In the genomic region with DNA sequence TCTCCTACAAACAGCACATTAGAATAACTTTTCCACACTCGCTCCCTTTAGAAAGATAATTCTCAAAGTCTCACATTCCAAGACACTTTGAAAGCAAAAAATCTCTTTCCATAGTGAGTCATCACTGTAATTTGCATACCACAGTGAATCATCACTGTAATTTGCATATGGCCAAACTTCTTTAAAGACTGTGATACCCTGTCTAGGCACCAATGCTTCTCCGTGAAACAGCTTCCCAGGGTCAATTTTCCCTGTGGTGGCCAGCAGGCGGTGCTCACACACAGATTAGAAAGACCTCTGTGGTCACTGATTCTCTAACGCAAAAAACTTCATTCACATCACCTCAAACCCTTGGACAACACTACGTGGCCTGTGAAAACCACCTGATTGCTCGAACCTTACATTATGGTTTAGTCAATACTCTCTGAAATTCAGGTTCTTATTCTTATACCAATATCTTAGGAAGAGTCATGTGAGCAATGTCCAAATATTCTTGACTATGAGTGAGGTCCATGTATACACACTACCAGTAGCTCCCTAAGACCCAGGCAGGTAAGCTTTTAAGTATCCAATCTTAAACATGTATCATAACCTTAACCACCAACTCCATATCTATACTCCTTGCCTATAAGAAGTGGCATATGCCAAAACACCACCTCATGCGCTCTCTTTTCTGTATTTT, we compare ENCODE assay signal across 9 cellular contexts.
A peak's percentile ranks its signal among the peaks of the same experiment; 100 is the strongest.
DNase-seq lines count a peak whose midpoint lies in the region; TF ChIP-seq lines count a peak whose summit lies in the region.
"Had no signal": no experiment of that assay in that cellular context is flagged by ENCODE, and none has a peak within 500 bp of the region (broad histone marks: within the 10 kb centered on the region; RNA-seq: fewer than 3 reads in every experiment).

No MANE protein-coding gene starts in this region.

- H3K27me3 ChIP-seq in osteoblast (ENCODE audit: insufficient read depth, low read length) = peaks cover 1% of the 10 kb centered on the region
- H3K27me3 ChIP-seq: BLaER1 had no signal

- H4K20me1 ChIP-seq in osteoblast (ENCODE audit: insufficient read depth, low read length) = no peaks in the 10 kb centered on the region
- H4K20me1 ChIP-seq: BLaER1 had no signal

- H3K4me1 Mint-ChIP-seq in activated CD4-positive, alpha-beta memory T cell treated with anti-CD3 and anti-CD28 coated beads, Interleukin-2, amount 10 ng/mL, durations not matched to agents 7 days and 5 days = no peaks in the 10 kb centered on the region

- H3K4me3 ChIP-seq in osteoblast (ENCODE audit: insufficient read depth, low read length) = no peak overlapping the region
- H3K4me3 ChIP-seq: BLaER1 had no signal

- H3K36me3 Mint-ChIP-seq in activated CD4-positive, alpha-beta memory T cell treated with anti-CD3 and anti-CD28 coated beads, Interleukin-2, amount 10 ng/mL, durations not matched to agents 7 days and 5 days (ENCODE audit: low read depth) = no peaks in the 10 kb centered on the region

- H2AFZ ChIP-seq in osteoblast (ENCODE audit: low read length) = no peak overlapping the region

- no peak overlapping the region for H3K27ac ChIP-seq in osteoblast (ENCODE audit: low read depth, low read length)
- H3K27ac ChIP-seq: BLaER1 had no signal

- no peaks in the 10 kb centered on the region for H3K9me3 ChIP-seq in osteoblast (ENCODE audit: low read depth, low read length)

- peaks cover 1% of the 10 kb centered on the region for H3K27me3 Mint-ChIP-seq in activated CD4-positive, alpha-beta memory T cell treated with anti-CD3 and anti-CD28 coated beads, Interleukin-2, amount 10 ng/mL, durations not matched to agents 7 days and 5 days

- no peak overlapping the region for H3K27ac Mint-ChIP-seq in activated CD4-positive, alpha-beta memory T cell treated with anti-CD3 and anti-CD28 coated beads, Interleukin-2, amount 10 ng/mL, durations not matched to agents 7 days and 5 days

- H3K9me3 Mint-ChIP-seq in activated CD4-positive, alpha-beta memory T cell treated with anti-CD3 and anti-CD28 coated beads, Interleukin-2, amount 10 ng/mL, durations not matched to agents 7 days and 5 days = no peaks in the 10 kb centered on the region

- no peak overlapping the region for H3K4me3 Mint-ChIP-seq in activated CD4-positive, alpha-beta memory T cell treated with anti-CD3 and anti-CD28 coated beads, Interleukin-2, amount 10 ng/mL, durations not matched to agents 7 days and 5 days

- POLR2A ChIA-PET in activated CD4-positive, alpha-beta memory T cell treated with anti-CD3 and anti-CD28 coated beads, Interleukin-2, amount 10 ng/mL, durations not matched to agents 7 days and 5 days (lab: Charles Lee) = interaction anchor here (0.6 kb wide), 1 partner anchor 12 kb away, joined by 3 read pairs; no protein-coding TSS in a partner anchor

- H3K4me1 ChIP-seq in osteoblast (ENCODE audit: insufficient read depth, low read length) = peaks cover 3% of the 10 kb centered on the region
- H3K4me1 ChIP-seq: BLaER1 had no signal

- no peaks in the 10 kb centered on the region for H3K79me2 ChIP-seq in osteoblast (ENCODE audit: insufficient read depth, low read length)

- CTCF ChIA-PET in activated CD4-positive, alpha-beta memory T cell treated with anti-CD3 and anti-CD28 coated beads, Interleukin-2, amount 10 ng/mL, durations not matched to agents 7 days and 5 days (lab: Charles Lee) = interaction anchor here (0.6 to 0.8 kb wide), 3 partner anchors 15 to 257 kb away, joined by 3 read pairs; no protein-coding TSS in a partner anchor

- DNase-seq in DMS79 treated with DMSO at 0.1 percent for 48 hours (lab: John Stamatoyannopoulos, UW) = peak; percentile 14
- DNase-seq in DMS79 (lab: John Stamatoyannopoulos, UW) = no peak
- DNase-seq in HCEC 1CT = peak; percentile 84
- DNase-seq in NCI-H2029 treated with DMSO at 0.1 percent for 48 hours (lab: John Stamatoyannopoulos, UW) = peak; percentile 76
- peak; percentile 32 for DNase-seq in activated CD4-positive, alpha-beta memory T cell treated with anti-CD3 and anti-CD28 coated beads, Interleukin-2, amount 10 ng/mL, durations not matched to agents 7 days and 5 days
- DNase-seq in fibroblast of the conjunctiva (ENCODE audit: low read depth) = peak; percentile 27
- no peak for DNase-seq in osteoblast (ENCODE audit: insufficient read length, low spot score, missing footprints)
- no peak for DNase-seq in stimulated activated naive CD4-positive, alpha-beta T cell treated with Interleukin-2 at 50 U/mL for 16 hours (lab: John Stamatoyannopoulos, UW)

- peak; percentile 78 for TF ChIP-seq CTCF in osteoblast (IDR thresholded peaks at IDR 0.05; ENCODE audit: extremely low read depth, low read depth, low read length)

- H3K4me2 ChIP-seq in osteoblast (ENCODE audit: insufficient read depth, low read length) = no peak overlapping the region
- H3K4me2 ChIP-seq: BLaER1 had no signal

- H3K36me3 ChIP-seq in osteoblast (ENCODE audit: insufficient read depth, low read length) = no peaks in the 10 kb centered on the region
- H3K36me3 ChIP-seq: BLaER1 had no signal

Comparison
In these comparisons a context has a peak if more than half of its experiments do, and no peak if none do; other contexts are left out.
1. DNase-seq: peak in DMS79 treated with DMSO at 0.1 percent for 48 hours (single experiment), HCEC 1CT (single experiment), NCI-H2029 treated with DMSO at 0.1 percent for 48 hours (single experiment), activated CD4-positive, alpha-beta memory T cell treated with anti-CD3 and anti-CD28 coated beads, Interleukin-2, amount 10 ng/mL, durations not matched to agents 7 days and 5 days (single experiment) and fibroblast of the conjunctiva (single experiment); none in DMS79 (single experiment), osteoblast (single experiment) and stimulated activated naive CD4-positive, alpha-beta T cell treated with Interleukin-2 at 50 U/mL for 16 hours (single experiment).